In genomic region chr3:31165399-31165860, GRCh38 we compare ENCODE assay signal across 9 cellular contexts.
DNase-seq lines count a peak whose midpoint lies in the region; FAIRE-seq and TF ChIP-seq lines count a peak whose summit lies in the region.
"Had no signal": no experiment of that assay in that cellular context is flagged by ENCODE, and none has a peak within 500 bp of the region (broad histone marks: within the 10 kb centered on the region; RNA-seq: fewer than 3 reads in every experiment).

No MANE protein-coding gene starts in this region.

- peak overlapping the region; percentile 47 to 89 (median 83) for H3K27ac Mint-ChIP-seq in nephron
- no peak overlapping the region for H3K27ac Mint-ChIP-seq in activated naive CD8-positive, alpha-beta T cell treated with anti-CD3 and anti-CD28 coated beads for 36 hours

- DNase-seq in DMS114 treated with DMSO at 0.1 percent for 48 hours (lab: John Stamatoyannopoulos, UW; ENCODE audit: unreplicated experiment) (peak; percentile 32), NCI-H2029 treated with DMSO at 0.1 percent for 48 hours (lab: John Stamatoyannopoulos, UW) (peak; percentile 96), choroid plexus epithelial cell (ENCODE audit: low read depth) (peak; percentile 61), GM12892 (ENCODE audit: insufficient read length) (no peak), posterior cingulate gyrus (no peak), hippocampal formation (lab: John Stamatoyannopoulos, UW) (no peak)
- DNase-seq in activated naive CD8-positive, alpha-beta T cell treated with anti-CD3 and anti-CD28 coated beads for 36 hours = no peak

- intact Hi-C loops in posterior cingulate gyrus (cut with DNase I) = no loop called here

- peak overlapping the region in 2 of 3 experiments; percentile 3 to 27 for H3K4me3 Mint-ChIP-seq in nephron
- no peak overlapping the region for H3K4me3 Mint-ChIP-seq in activated naive CD8-positive, alpha-beta T cell treated with anti-CD3 and anti-CD28 coated beads for 36 hours

- TF ChIP-seq POLR2A in GM12892 (IDR thresholded peaks at IDR 0.05; ENCODE audit: low read depth, low read length) = no peak

- H3K36me3 Mint-ChIP-seq in nephron (ENCODE audit: low read depth) = no peaks in the 10 kb centered on the region
- no peaks in the 10 kb centered on the region for H3K36me3 Mint-ChIP-seq in activated naive CD8-positive, alpha-beta T cell treated with anti-CD3 and anti-CD28 coated beads for 36 hours

- no peak overlapping the region for H3K4me3 ChIP-seq in choroid plexus epithelial cell (ENCODE audit: low read depth, low read length)
- H3K4me3 ChIP-seq: prostate gland had no signal

- no peak for TF ChIP-seq CTCF in choroid plexus epithelial cell (conservative IDR thresholded peaks at IDR 0.05; ENCODE audit: low read depth, low read length)
- no peak for TF ChIP-seq CTCF in nephron (IDR thresholded peaks at IDR 0.05; ENCODE audit: unreplicated experiment in 3 of 3)

- FAIRE-seq in GM12892 (lab: Jason Lieb, UNC) = no peak

- no peaks in the 10 kb centered on the region for H3K9me3 Mint-ChIP-seq in nephron
- no peaks in the 10 kb centered on the region for H3K9me3 Mint-ChIP-seq in activated naive CD8-positive, alpha-beta T cell treated with anti-CD3 and anti-CD28 coated beads for 36 hours

- peaks cover 23% of the 10 kb centered on the region for H3K4me1 Mint-ChIP-seq in nephron
- H3K4me1 Mint-ChIP-seq in activated naive CD8-positive, alpha-beta T cell treated with anti-CD3 and anti-CD28 coated beads for 36 hours = peaks cover 6% of the 10 kb centered on the region

- peaks cover 5% of the 10 kb centered on the region for H3K27me3 Mint-ChIP-seq in nephron (ENCODE audit: low read depth)
- H3K27me3 Mint-ChIP-seq in activated naive CD8-positive, alpha-beta T cell treated with anti-CD3 and anti-CD28 coated beads for 36 hours = no peaks in the 10 kb centered on the region

Comparison
In these comparisons a context has a peak if more than half of its experiments do, and no peak if none do; other contexts are left out.
1. DNase-seq: peak in DMS114 treated with DMSO at 0.1 percent for 48 hours (single experiment), NCI-H2029 treated with DMSO at 0.1 percent for 48 hours (single experiment) and choroid plexus epithelial cell (single experiment); none in GM12892 (single experiment), activated naive CD8-positive, alpha-beta T cell treated with anti-CD3 and anti-CD28 coated beads for 36 hours (single experiment), posterior cingulate gyrus (0 of 10) and hippocampal formation (0 of 2).